In genomic region chr20:6698723-6699122, GRCh38 we compare ENCODE assay signal across 27 cellular contexts.
"Had no signal": no experiment of that assay in that cellular context is flagged by ENCODE, and none has a peak within 500 bp of the region (broad histone marks: within the 10 kb centered on the region; RNA-seq: fewer than 3 reads in every experiment).

No MANE protein-coding gene starts in this region.

- H3K27me3 ChIP-seq: ascending aorta, cardiac muscle cell, foreskin keratinocyte, heart right ventricle, left lung, neutrophil, testis, uterus had no signal

- H3K9me3 ChIP-seq: ascending aorta, heart right ventricle, left lung, lower lobe of right lung, neutrophil, testis, uterus had no signal

- H3K27ac ChIP-seq: ascending aorta, cardiac muscle cell, foreskin keratinocyte, heart right ventricle, left lung, lower lobe of right lung, neutrophil, skin epidermis, testis, uterus had no signal

- H3K4me1 Mint-ChIP-seq: activated CD4-positive, alpha-beta T cell treated with anti-CD3 and anti-CD28 coated beads for 36 hours; activated naive CD4-positive, alpha-beta T cell treated with anti-CD3 and anti-CD28 coated beads, Interleukin-2, amount 10 ng/mL, durations not matched to agents 7 days and 5 days; activated naive CD8-positive, alpha-beta T cell treated with anti-CD3 and anti-CD28 coated beads, Interleukin-2, amount 10 ng/mL, durations not matched to agents 7 days and 5 days; brain had no signal

- H3K36me3 ChIP-seq: ascending aorta, cardiac muscle cell, heart right ventricle, left lung, lower lobe of right lung, neutrophil, uterus had no signal

- DNase-seq: activated CD4-positive, alpha-beta T cell treated with anti-CD3 and anti-CD28 coated beads for 36 hours; activated CD4-positive, alpha-beta T cell treated with anti-CD3 and anti-CD28 coated beads, Interleukin-2, amount 50 U/mL, for 48 hours; activated CD4-positive, CD25-positive, alpha-beta regulatory T cell; activated CD8-positive, alpha-beta memory T cell treated with anti-CD3 and anti-CD28 coated beads, Interleukin-2, amount 50 U/mL, for 4 hours; activated gamma-delta T cell; activated naive CD4-positive, alpha-beta T cell treated with anti-CD3 and anti-CD28 coated beads, Interleukin-2, amount 10 ng/mL, durations not matched to agents 7 days and 5 days; activated naive CD8-positive, alpha-beta T cell treated with anti-CD3 and anti-CD28 coated beads, Interleukin-2, amount 10 ng/mL, durations not matched to agents 7 days and 5 days; activated T-cell treated with anti-CD3 and anti-CD28 coated beads, Interleukin-2, amount 50 U/mL, for 1 hour; cortex of kidney; effector memory CD8-positive, alpha-beta T cell; heart right ventricle; lower lobe of right lung; nephron progenitor cell; stimulated activated CD4-positive, alpha-beta T cell treated with anti-CD3 and anti-CD28 coated beads, Interleukin-12 subunit alpha, Interleukin-12 subunit beta, amount 100 ng/mL, for 4 hours; stimulated activated CD4-positive, alpha-beta T cell treated with anti-CD3 and anti-CD28 coated beads, Interleukin-4, amount 100 ng/mL, for 1 hour; stimulated activated naive CD8-positive, alpha-beta T cell treated with anti-CD3 and anti-CD28 coated beads, Interleukin-15, Interleukin-2, amounts not matched to agents 100 U/mL and 50 U/mL, for 24 hours; testis; uterus had no signal

- H3K4me3 Mint-ChIP-seq: activated CD4-positive, alpha-beta T cell treated with anti-CD3 and anti-CD28 coated beads for 36 hours; activated naive CD4-positive, alpha-beta T cell treated with anti-CD3 and anti-CD28 coated beads, Interleukin-2, amount 10 ng/mL, durations not matched to agents 7 days and 5 days; activated naive CD8-positive, alpha-beta T cell treated with anti-CD3 and anti-CD28 coated beads, Interleukin-2, amount 10 ng/mL, durations not matched to agents 7 days and 5 days; brain; effector memory CD8-positive, alpha-beta T cell; nephron progenitor cell; T-helper 2 cell treated with Interferon-gamma antibody and Interleukin-4, amounts not matched to agents 5 μg/mL and 100 μg/mL, for 36 hours had no signal

- H3K4me3 ChIP-seq: ascending aorta, cardiac muscle cell, heart right ventricle, left lung, lower lobe of right lung, skin epidermis, testis, uterus had no signal

- H3K27me3 Mint-ChIP-seq: activated naive CD4-positive, alpha-beta T cell treated with anti-CD3 and anti-CD28 coated beads, Interleukin-2, amount 10 ng/mL, durations not matched to agents 7 days and 5 days; brain; effector memory CD8-positive, alpha-beta T cell had no signal

- H3K27ac Mint-ChIP-seq: activated CD4-positive, alpha-beta T cell treated with anti-CD3 and anti-CD28 coated beads for 36 hours; activated naive CD4-positive, alpha-beta T cell treated with anti-CD3 and anti-CD28 coated beads, Interleukin-2, amount 10 ng/mL, durations not matched to agents 7 days and 5 days; activated naive CD8-positive, alpha-beta T cell treated with anti-CD3 and anti-CD28 coated beads, Interleukin-2, amount 10 ng/mL, durations not matched to agents 7 days and 5 days; brain; effector memory CD8-positive, alpha-beta T cell; nephron progenitor cell; T-helper 2 cell treated with Interferon-gamma antibody and Interleukin-4, amounts not matched to agents 5 μg/mL and 100 μg/mL, for 36 hours had no signal

- H3K36me3 Mint-ChIP-seq: activated naive CD4-positive, alpha-beta T cell treated with anti-CD3 and anti-CD28 coated beads, Interleukin-2, amount 10 ng/mL, durations not matched to agents 7 days and 5 days; activated naive CD8-positive, alpha-beta T cell treated with anti-CD3 and anti-CD28 coated beads, Interleukin-2, amount 10 ng/mL, durations not matched to agents 7 days and 5 days; brain had no signal

- ATAC-seq: activated CD4-positive, alpha-beta T cell treated with anti-CD3 and anti-CD28 coated beads for 36 hours; effector memory CD8-positive, alpha-beta T cell; heart right ventricle; left lung; sciatic nerve; stimulated activated naive CD8-positive, alpha-beta T cell treated with anti-CD3 and anti-CD28 coated beads, Interleukin-15, Interleukin-2, amounts not matched to agents 100 U/mL and 50 U/mL, for 24 hours had no signal

- H3K4me1 ChIP-seq: testis, uterus had no signal

- H3K9me3 Mint-ChIP-seq: activated naive CD8-positive, alpha-beta T cell treated with anti-CD3 and anti-CD28 coated beads, Interleukin-2, amount 10 ng/mL, durations not matched to agents 7 days and 5 days had no signal
